10 cellular contexts compared by ENCODE assay signal in genomic region chr11:114395776-114396175, GRCh38. TPM values are rescaled to one million over a fixed set of nuclear protein-coding genes. Genes with fewer than 3 reads are reported as not detected.
A peak's percentile ranks its signal among the peaks of the same experiment; 100 is the strongest.
DNase-seq lines count a peak whose midpoint lies in the region; ATAC-seq and TF ChIP-seq lines count a peak whose summit lies in the region.
"Had no signal": no experiment of that assay in that cellular context is flagged by ENCODE, and none has a peak within 500 bp of the region (broad histone marks: within the 10 kb centered on the region; RNA-seq: fewer than 3 reads in every experiment).

No MANE protein-coding gene starts in this region.

- peaks cover 36% of the 10 kb centered on the region for H3K4me1 ChIP-seq in GM23248 (ENCODE audit: insufficient read depth)
- peaks cover 3% of the 10 kb centered on the region for H3K4me1 ChIP-seq in RWPE2 (ENCODE audit: insufficient read depth, poor library complexity, severe bottlenecking)
- H3K4me1 ChIP-seq in foreskin keratinocyte, result peaks cover 22% of the 10 kb centered on the region

- peak; percentile 48 for TF ChIP-seq CTCF in AG09309 (IDR thresholded peaks at IDR 0.05; ENCODE audit: control insufficient read depth, insufficient read depth, low read depth, low read length, missing control alignments)
- peak; percentile 26 for TF ChIP-seq CTCF in RWPE2 (IDR thresholded peaks at IDR 0.05; ENCODE audit: poor library complexity, severe bottlenecking)
- TF ChIP-seq CTCF in foreskin keratinocyte (conservative IDR thresholded peaks at IDR 0.05), result peak; percentile 62

- H3K9me3 ChIP-seq in GM23248 (ENCODE audit: low read depth) (no peaks in the 10 kb centered on the region), RWPE2 (ENCODE audit: severe bottlenecking) (no peaks in the 10 kb centered on the region)
- H3K9me3 ChIP-seq: heart right ventricle had no signal

- no peak overlapping the region for H3K4me2 ChIP-seq in GM23248 (ENCODE audit: unreplicated experiment)

- H2AFZ ChIP-seq in GM23248, result no peak overlapping the region

- no peak overlapping the region for H3K27ac ChIP-seq in GM23248
- H3K27ac ChIP-seq in RWPE2 (ENCODE audit: poor library complexity, severe bottlenecking), result no peak overlapping the region
- no peak overlapping the region for H3K27ac ChIP-seq in foreskin keratinocyte
- H3K27ac ChIP-seq: heart right ventricle had no signal

- in situ Hi-C loops in GM23248 (cut with MboI), result no loop called here

- H3K9ac ChIP-seq in GM23248, result no peak overlapping the region

- no peak for ATAC-seq in RWPE2 (ENCODE audit: low read depth)
- peak; percentile 17 for ATAC-seq in foreskin keratinocyte
- ATAC-seq in GM19467 (IDR thresholded peaks at IDR 0.05; ENCODE audit: unreplicated experiment), result no peak
- ATAC-seq: heart right ventricle had no signal

- H3K4me3 ChIP-seq in AG09309 (ENCODE audit: control insufficient read depth, low read depth, low read length), result no peak overlapping the region
- no peak overlapping the region for H3K4me3 ChIP-seq in GM23248
- no peak overlapping the region for H3K4me3 ChIP-seq in RWPE2 (ENCODE audit: severe bottlenecking)
- H3K4me3 ChIP-seq: heart right ventricle had no signal

- H4K20me1 ChIP-seq in GM23248 (ENCODE audit: insufficient read depth), result no peaks in the 10 kb centered on the region

- DNase-seq in AG09309 (ENCODE audit: low read depth) (no peak), GM23248 (peak; percentile 27), RWPE2 (ENCODE audit: low spot score) (no peak), foreskin keratinocyte (peak in 1 of 2 donors; percentile 58), NCI-H1930 (lab: John Stamatoyannopoulos, UW) (no peak), putamen (ENCODE audit: low spot score) (no peak), NCI-H128 (lab: John Stamatoyannopoulos, UW; ENCODE audit: unreplicated experiment) (no peak)
- DNase-seq: activated T-cell treated with anti-CD3 and anti-CD28 coated beads for 4 hours, heart right ventricle had no signal

- H3K36me3 ChIP-seq in GM23248 (ENCODE audit: low read depth) (no peaks in the 10 kb centered on the region), RWPE2 (ENCODE audit: low read depth) (no peaks in the 10 kb centered on the region)
- H3K36me3 ChIP-seq: heart right ventricle had no signal

- WGBS in GM23248 (ENCODE audit: low coverage in 1 of 2, low lambda C conversion rate in 2 of 2, missing lambda C conversion rate in 2 of 2), 2 experiments, result 32 to 42% methylated on average over 3 of the region's 3 CpGs

- peaks cover 14% of the 10 kb centered on the region; the same call in 1 of the 2 replicates for H3F3A ChIP-seq in GM23248 (ENCODE audit: insufficient read depth)

- peaks cover 20% of the 10 kb centered on the region for H3K79me2 ChIP-seq in GM23248 (ENCODE audit: insufficient read depth)

- H3K9me2 ChIP-seq in GM23248 (ENCODE audit: insufficient read depth), result no peaks in the 10 kb centered on the region

- no peaks in the 10 kb centered on the region for H3K27me3 ChIP-seq in GM23248 (replicated peaks; ENCODE audit: insufficient read depth)
- H3K27me3 ChIP-seq in RWPE2 (ENCODE audit: insufficient read depth, poor library complexity, severe bottlenecking), result no peaks in the 10 kb centered on the region
- H3K27me3 ChIP-seq in foreskin keratinocyte, result no peaks in the 10 kb centered on the region
- H3K27me3 ChIP-seq: heart right ventricle had no signal

RNA-seq across cellular contexts. Expression of gene C11orf71, which starts 4.5 kb away (rescaled TPM):
- total RNA-seq in GM23248 (2014; rRNA removed; shearing (Covaris generic)), result 2.1 and 4.8 TPM in 2 replicates
- polyA plus RNA-seq in GM23248 (2016; fragmentation: Nextera tagmentation; extraction: Ambion mirVana) (1.8 and 2.2 TPM in 2 replicates), foreskin keratinocyte (1.8 and 2.4 TPM in 2 replicates)
- total RNA-seq in foreskin keratinocyte, result 1.2 and 1.3 TPM in 2 replicates

RNA-seq across cellular contexts. Expression of gene RBM7, which starts 4.7 kb away (rescaled TPM):
- total RNA-seq in GM23248 (2014; rRNA removed; shearing (Covaris generic)), result 48.6 and 58.3 TPM in 2 replicates
- 57.0 and 60.9 TPM in 2 replicates for polyA plus RNA-seq in GM23248 (2016; fragmentation: Nextera tagmentation; extraction: Ambion mirVana)
- total RNA-seq in foreskin keratinocyte, result 27.1 and 27.3 TPM in 2 replicates
- polyA plus RNA-seq in foreskin keratinocyte, result 13.7 and 16.2 TPM in 2 replicates

RNA-seq across cellular contexts. Expression of gene REXO2, which starts 43.5 kb away (rescaled TPM):
- 245 and 350 TPM in 2 replicates for total RNA-seq in GM23248 (2014; rRNA removed; shearing (Covaris generic))
- polyA plus RNA-seq in GM23248 (2016; fragmentation: Nextera tagmentation; extraction: Ambion mirVana), result 407 and 418 TPM in 2 replicates
- total RNA-seq in foreskin keratinocyte, result 174 and 177 TPM in 2 replicates
- polyA plus RNA-seq in foreskin keratinocyte, result 177 and 183 TPM in 2 replicates
